Comparison of ENCODE assay signal across 1 cellular context in the genomic region with DNA sequence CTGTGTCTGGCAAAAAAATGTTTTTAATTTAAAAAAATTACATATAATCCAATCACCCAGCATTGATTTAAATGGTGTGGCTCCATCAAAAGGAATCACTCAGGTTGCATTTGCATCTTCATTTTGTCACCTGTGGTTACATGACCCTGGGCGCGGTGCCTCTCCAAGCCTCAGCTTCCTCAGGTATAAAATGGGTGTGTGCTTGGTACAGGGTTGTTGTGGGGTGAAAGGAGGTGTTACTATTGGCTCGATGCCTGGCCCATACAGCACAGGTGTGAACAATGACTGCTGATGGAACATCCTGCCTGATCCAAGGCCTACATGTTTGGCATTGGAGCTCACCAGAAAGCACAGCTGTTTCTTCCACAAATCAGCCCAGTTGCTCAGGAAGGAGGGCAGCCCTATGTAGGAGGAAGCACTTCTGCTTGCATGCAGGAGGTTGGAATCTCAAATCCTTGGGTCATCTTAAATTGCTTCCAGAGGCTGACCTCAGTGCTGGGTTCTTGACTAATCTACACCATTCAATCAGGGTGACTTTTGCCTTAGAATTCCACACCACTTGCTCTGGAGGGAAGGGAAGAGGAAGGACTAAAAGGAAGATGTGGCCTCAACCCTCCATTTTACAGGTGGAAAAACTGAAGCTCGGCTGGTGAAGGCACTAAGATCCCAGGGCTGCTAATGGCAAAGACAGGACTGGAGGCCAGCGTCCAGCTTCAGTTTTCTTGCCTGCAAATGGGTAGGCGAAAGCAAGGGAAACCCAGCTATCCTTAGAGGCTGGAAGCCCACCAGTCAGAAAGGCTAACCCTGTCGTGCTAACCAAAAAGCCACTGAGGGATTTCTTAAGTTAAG.
TF ChIP-seq lines count a peak whose summit lies in the region.

No MANE protein-coding gene starts in this region.

TF ChIP-seq in K562, 482 proteins besides CTCF, POLR2A, EP300 and RAD21 (continued from another document and continues in another):
- TF ChIP-seq, protein P1, sequence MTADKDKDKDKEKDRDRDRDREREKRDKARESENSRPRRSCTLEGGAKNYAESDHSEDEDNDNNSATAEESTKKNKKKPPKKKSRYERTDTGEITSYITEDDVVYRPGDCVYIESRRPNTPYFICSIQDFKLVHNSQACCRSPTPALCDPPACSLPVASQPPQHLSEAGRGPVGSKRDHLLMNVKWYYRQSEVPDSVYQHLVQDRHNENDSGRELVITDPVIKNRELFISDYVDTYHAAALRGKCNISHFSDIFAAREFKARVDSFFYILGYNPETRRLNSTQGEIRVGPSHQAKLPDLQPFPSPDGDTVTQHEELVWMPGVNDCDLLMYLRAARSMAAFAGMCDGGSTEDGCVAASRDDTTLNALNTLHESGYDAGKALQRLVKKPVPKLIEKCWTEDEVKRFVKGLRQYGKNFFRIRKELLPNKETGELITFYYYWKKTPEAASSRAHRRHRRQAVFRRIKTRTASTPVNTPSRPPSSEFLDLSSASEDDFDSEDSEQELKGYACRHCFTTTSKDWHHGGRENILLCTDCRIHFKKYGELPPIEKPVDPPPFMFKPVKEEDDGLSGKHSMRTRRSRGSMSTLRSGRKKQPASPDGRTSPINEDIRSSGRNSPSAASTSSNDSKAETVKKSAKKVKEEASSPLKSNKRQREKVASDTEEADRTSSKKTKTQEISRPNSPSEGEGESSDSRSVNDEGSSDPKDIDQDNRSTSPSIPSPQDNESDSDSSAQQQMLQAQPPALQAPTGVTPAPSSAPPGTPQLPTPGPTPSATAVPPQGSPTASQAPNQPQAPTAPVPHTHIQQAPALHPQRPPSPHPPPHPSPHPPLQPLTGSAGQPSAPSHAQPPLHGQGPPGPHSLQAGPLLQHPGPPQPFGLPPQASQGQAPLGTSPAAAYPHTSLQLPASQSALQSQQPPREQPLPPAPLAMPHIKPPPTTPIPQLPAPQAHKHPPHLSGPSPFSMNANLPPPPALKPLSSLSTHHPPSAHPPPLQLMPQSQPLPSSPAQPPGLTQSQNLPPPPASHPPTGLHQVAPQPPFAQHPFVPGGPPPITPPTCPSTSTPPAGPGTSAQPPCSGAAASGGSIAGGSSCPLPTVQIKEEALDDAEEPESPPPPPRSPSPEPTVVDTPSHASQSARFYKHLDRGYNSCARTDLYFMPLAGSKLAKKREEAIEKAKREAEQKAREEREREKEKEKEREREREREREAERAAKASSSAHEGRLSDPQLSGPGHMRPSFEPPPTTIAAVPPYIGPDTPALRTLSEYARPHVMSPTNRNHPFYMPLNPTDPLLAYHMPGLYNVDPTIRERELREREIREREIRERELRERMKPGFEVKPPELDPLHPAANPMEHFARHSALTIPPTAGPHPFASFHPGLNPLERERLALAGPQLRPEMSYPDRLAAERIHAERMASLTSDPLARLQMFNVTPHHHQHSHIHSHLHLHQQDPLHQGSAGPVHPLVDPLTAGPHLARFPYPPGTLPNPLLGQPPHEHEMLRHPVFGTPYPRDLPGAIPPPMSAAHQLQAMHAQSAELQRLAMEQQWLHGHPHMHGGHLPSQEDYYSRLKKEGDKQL (CRISPR knock-in tag; IDR thresholded peaks at IDR 0.05; ENCODE audit: borderline replicate concordance), result no peak
- TF ChIP-seq AFF1 (IDR thresholded peaks at IDR 0.05; ENCODE audit: low read depth in 1 of 2, partially characterized antibody in 2 of 2) (no peak), ZNF561 (CRISPR knock-in tag; conservative IDR thresholded peaks at IDR 0.05) (no peak), SREBF2 (CRISPR knock-in tag; IDR thresholded peaks at IDR 0.05) (no peak), ZKSCAN8 (CRISPR knock-in tag; IDR thresholded peaks at IDR 0.05) (no peak), GATA2 (CRISPR knock-in tag; IDR thresholded peaks at IDR 0.05) (peak; percentile 25; the same call in 1 of the 2 replicates), ZNF780A (CRISPR knock-in tag; IDR thresholded peaks at IDR 0.05) (0 out of 2 replicates have a peak, but pooled peaks have one; percentile 28), NCOA6 (IDR thresholded peaks at IDR 0.05) (no peak), MAFG (tag; conservative IDR thresholded peaks at IDR 0.05) (no peak), RBBP5 (IDR thresholded peaks at IDR 0.05; ENCODE audit: borderline replicate concordance, insufficient read depth, low read length, poor library complexity, severe bottlenecking) (peak; percentile 11), CC2D1A (IDR thresholded peaks at IDR 0.05) (peak; percentile 10; the same call in 1 of the 2 replicates), ZNF165 (CRISPR knock-in tag; IDR thresholded peaks at IDR 0.05; ENCODE audit: borderline replicate concordance) (no peak), CBFB (CRISPR knock-in tag; IDR thresholded peaks at IDR 0.05) (0 out of 2 replicates have a peak, but pooled peaks have one; percentile 57), KAT7 (CRISPR knock-in tag; IDR thresholded peaks at IDR 0.05; ENCODE audit: borderline replicate concordance) (0 out of 2 replicates have a peak, but pooled peaks have one; percentile 75), ARNT (IDR thresholded peaks at IDR 0.05) (no peak), TCF7L2 (IDR thresholded peaks at IDR 0.05; ENCODE audit: low read depth, low read length) (no peak), MNT (conservative IDR thresholded peaks at IDR 0.05) (no peak), NR2C2 (CRISPR knock-in tag; IDR thresholded peaks at IDR 0.05) (0 out of 2 replicates have a peak, but pooled peaks have one; percentile 29), NR2C2 (tag; IDR thresholded peaks at IDR 0.05) (peak; percentile 39; the same call in 1 of the 2 replicates), RCOR1 (IDR thresholded peaks at IDR 0.05; ENCODE audit: borderline replicate concordance in 1 of 2, low read depth in 2 of 2, low read length in 2 of 2) (peak; percentile 22 to 30; a peak in 1 of 4 replicates), DPF2 (IDR thresholded peaks at IDR 0.05) (no peak), ZSCAN29 (IDR thresholded peaks at IDR 0.05) (no peak), PURB (CRISPR knock-in tag; IDR thresholded peaks at IDR 0.05; ENCODE audit: low read depth) (no peak), ZEB2 (IDR thresholded peaks at IDR 0.05) (no peak), SPI1 (IDR thresholded peaks at IDR 0.05; ENCODE audit: borderline replicate concordance, low read depth, low read length) (peak; percentile 26; the same call in 1 of the 2 replicates), POLR2G (IDR thresholded peaks at IDR 0.05; ENCODE audit: low read depth, low read length) (no peak), ZNF444 (CRISPR knock-in tag; IDR thresholded peaks at IDR 0.05) (no peak), TEAD4 (IDR thresholded peaks at IDR 0.05; ENCODE audit: low read length) (peak; percentile 33; the same call in 1 of the 2 replicates), TEAD4 (CRISPR knock-in tag; IDR thresholded peaks at IDR 0.05; ENCODE audit: borderline replicate concordance) (no peak), RUNX1 (IDR thresholded peaks at IDR 0.05; ENCODE audit: low read depth) (no peak), HDAC1 (IDR thresholded peaks at IDR 0.05) (peak in 1 of 2 experiments; percentile 30; a peak in 1 of 4 replicates), ZNF644 (tag; IDR thresholded peaks at IDR 0.05; ENCODE audit: low read depth) (no peak), ZNF384 (IDR thresholded peaks at IDR 0.05; ENCODE audit: low read depth, low read length) (no peak)
- TF ChIP-seq, protein P2, sequence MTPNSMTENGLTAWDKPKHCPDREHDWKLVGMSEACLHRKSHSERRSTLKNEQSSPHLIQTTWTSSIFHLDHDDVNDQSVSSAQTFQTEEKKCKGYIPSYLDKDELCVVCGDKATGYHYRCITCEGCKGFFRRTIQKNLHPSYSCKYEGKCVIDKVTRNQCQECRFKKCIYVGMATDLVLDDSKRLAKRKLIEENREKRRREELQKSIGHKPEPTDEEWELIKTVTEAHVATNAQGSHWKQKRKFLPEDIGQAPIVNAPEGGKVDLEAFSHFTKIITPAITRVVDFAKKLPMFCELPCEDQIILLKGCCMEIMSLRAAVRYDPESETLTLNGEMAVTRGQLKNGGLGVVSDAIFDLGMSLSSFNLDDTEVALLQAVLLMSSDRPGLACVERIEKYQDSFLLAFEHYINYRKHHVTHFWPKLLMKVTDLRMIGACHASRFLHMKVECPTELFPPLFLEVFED (CRISPR knock-in tag; conservative IDR thresholded peaks at IDR 0.05), result no peak
- TF ChIP-seq, protein P3, sequence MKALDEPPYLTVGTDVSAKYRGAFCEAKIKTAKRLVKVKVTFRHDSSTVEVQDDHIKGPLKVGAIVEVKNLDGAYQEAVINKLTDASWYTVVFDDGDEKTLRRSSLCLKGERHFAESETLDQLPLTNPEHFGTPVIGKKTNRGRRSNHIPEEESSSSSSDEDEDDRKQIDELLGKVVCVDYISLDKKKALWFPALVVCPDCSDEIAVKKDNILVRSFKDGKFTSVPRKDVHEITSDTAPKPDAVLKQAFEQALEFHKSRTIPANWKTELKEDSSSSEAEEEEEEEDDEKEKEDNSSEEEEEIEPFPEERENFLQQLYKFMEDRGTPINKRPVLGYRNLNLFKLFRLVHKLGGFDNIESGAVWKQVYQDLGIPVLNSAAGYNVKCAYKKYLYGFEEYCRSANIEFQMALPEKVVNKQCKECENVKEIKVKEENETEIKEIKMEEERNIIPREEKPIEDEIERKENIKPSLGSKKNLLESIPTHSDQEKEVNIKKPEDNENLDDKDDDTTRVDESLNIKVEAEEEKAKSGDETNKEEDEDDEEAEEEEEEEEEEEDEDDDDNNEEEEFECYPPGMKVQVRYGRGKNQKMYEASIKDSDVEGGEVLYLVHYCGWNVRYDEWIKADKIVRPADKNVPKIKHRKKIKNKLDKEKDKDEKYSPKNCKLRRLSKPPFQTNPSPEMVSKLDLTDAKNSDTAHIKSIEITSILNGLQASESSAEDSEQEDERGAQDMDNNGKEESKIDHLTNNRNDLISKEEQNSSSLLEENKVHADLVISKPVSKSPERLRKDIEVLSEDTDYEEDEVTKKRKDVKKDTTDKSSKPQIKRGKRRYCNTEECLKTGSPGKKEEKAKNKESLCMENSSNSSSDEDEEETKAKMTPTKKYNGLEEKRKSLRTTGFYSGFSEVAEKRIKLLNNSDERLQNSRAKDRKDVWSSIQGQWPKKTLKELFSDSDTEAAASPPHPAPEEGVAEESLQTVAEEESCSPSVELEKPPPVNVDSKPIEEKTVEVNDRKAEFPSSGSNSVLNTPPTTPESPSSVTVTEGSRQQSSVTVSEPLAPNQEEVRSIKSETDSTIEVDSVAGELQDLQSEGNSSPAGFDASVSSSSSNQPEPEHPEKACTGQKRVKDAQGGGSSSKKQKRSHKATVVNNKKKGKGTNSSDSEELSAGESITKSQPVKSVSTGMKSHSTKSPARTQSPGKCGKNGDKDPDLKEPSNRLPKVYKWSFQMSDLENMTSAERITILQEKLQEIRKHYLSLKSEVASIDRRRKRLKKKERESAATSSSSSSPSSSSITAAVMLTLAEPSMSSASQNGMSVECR (CRISPR knock-in tag; IDR thresholded peaks at IDR 0.05), result no peak
- TF ChIP-seq, protein P4, sequence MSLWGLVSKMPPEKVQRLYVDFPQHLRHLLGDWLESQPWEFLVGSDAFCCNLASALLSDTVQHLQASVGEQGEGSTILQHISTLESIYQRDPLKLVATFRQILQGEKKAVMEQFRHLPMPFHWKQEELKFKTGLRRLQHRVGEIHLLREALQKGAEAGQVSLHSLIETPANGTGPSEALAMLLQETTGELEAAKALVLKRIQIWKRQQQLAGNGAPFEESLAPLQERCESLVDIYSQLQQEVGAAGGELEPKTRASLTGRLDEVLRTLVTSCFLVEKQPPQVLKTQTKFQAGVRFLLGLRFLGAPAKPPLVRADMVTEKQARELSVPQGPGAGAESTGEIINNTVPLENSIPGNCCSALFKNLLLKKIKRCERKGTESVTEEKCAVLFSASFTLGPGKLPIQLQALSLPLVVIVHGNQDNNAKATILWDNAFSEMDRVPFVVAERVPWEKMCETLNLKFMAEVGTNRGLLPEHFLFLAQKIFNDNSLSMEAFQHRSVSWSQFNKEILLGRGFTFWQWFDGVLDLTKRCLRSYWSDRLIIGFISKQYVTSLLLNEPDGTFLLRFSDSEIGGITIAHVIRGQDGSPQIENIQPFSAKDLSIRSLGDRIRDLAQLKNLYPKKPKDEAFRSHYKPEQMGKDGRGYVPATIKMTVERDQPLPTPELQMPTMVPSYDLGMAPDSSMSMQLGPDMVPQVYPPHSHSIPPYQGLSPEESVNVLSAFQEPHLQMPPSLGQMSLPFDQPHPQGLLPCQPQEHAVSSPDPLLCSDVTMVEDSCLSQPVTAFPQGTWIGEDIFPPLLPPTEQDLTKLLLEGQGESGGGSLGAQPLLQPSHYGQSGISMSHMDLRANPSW (CRISPR knock-in tag; IDR thresholded peaks at IDR 0.05), result peak; percentile 88; the same call in 1 of the 2 replicates
